Comparison of ENCODE assay signal across 31 cellular contexts in the genomic region with DNA sequence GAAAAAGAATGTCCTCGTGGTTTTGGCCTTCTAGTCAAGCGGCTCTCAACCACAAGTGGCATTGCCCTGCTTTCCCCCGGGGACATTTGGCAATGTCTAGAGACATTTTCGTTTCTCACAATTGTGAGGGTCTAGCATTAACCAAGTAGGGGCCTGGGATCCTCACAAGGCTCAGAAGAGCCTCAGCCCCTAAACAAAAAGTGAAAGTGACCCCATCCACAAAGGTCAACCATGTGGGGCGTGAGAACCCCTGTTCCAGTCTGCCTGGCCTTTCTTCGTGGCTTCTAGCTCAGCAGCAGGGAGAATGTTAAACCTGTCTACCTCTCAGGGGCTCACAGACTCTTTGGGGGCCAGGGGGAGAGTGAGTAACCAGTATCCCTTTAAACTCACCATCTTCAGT.
"Had no signal": no experiment of that assay in that cellular context is flagged by ENCODE, and none has a peak within 500 bp of the region (broad histone marks: within the 10 kb centered on the region; RNA-seq: fewer than 3 reads in every experiment).

No MANE protein-coding gene starts in this region.

- H3K27ac ChIP-seq: adrenal gland, cardiac muscle cell, colonic mucosa, epithelial cell of prostate, esophagus squamous epithelium, hepatocyte, skin epidermis, tibial nerve had no signal

- H3K4me3 Mint-ChIP-seq: natural killer cell treated with Interleukin-12 subunit alpha and Interleukin-12 subunit beta and Interleukin-15 and Interleukin-18, amount 100 ng/mL, for 72 hours; T-helper 17 cell had no signal

- H3K27me3 ChIP-seq: adrenal gland, cardiac muscle cell had no signal

- H3K36me3 ChIP-seq: adrenal gland, cardiac muscle cell, colonic mucosa, esophagus squamous epithelium, tibial nerve had no signal

- FAIRE-seq: endometrium, keratinocyte had no signal

- H3K4me1 ChIP-seq: adrenal gland, colonic mucosa had no signal

- H3K27ac Mint-ChIP-seq: activated naive CD4-positive, alpha-beta T cell treated with anti-CD3 and anti-CD28 coated beads, Interleukin-2, amount 50 U/mL, for 72 hours; activated T-helper 2 cell treated with anti-CD3 and anti-CD28 coated beads, Interferon-gamma antibody, Interleukin-2, Interleukin-4, amounts not matched to agents 10 μg/mL and 5 μg/mL and 100 μg/mL, durations not matched to agents 14 hours and 24 hours and 36 hours; natural killer cell treated with Interleukin-12 subunit alpha and Interleukin-12 subunit beta and Interleukin-15 and Interleukin-18, amount 100 ng/mL, for 72 hours; T-helper 17 cell had no signal

- H3K4me3 ChIP-seq: cardiac muscle cell, colonic mucosa, hepatocyte, mucosa of descending colon, skin epidermis, tibial nerve had no signal

- H3K9me3 Mint-ChIP-seq: activated naive CD4-positive, alpha-beta T cell treated with anti-CD3 and anti-CD28 coated beads, Interleukin-2, amount 50 U/mL, for 72 hours; activated T-helper 2 cell treated with anti-CD3 and anti-CD28 coated beads, Interferon-gamma antibody, Interleukin-2, Interleukin-4, amounts not matched to agents 10 μg/mL and 5 μg/mL and 100 μg/mL, durations not matched to agents 14 hours and 24 hours and 36 hours; natural killer cell treated with Interleukin-12 subunit alpha and Interleukin-12 subunit beta and Interleukin-15 and Interleukin-18, amount 100 ng/mL, for 72 hours had no signal

- H3K9me3 ChIP-seq: adrenal gland, colonic mucosa, esophagus squamous epithelium, mucosa of descending colon, tibial nerve had no signal

- ATAC-seq: activated CD4-positive, CD25-positive, alpha-beta regulatory T cell treated with anti-CD3 and anti-CD28 coated beads, Interleukin-2, amount 50 U/mL, for 24 hours; activated naive CD4-positive, alpha-beta T cell treated with anti-CD3 and anti-CD28 coated beads, Interleukin-2, amount 50 U/mL, for 72 hours; left cardiac atrium; left ventricle myocardium superior; mucosa of descending colon; natural killer cell treated with Interleukin-12 subunit alpha and Interleukin-12 subunit beta and Interleukin-15 and Interleukin-18, amount 100 ng/mL, for 72 hours; sciatic nerve; T-helper 17 cell had no signal

- DNase-seq: activated CD4-positive, alpha-beta T cell treated with anti-CD3 and anti-CD28 coated beads for 48 hours; activated CD4-positive, alpha-beta T cell treated with anti-CD3 and anti-CD28 coated beads, Interleukin-2, amount 50 U/mL, for 48 hours; activated naive CD4-positive, alpha-beta T cell; activated T-cell treated with anti-CD3 and anti-CD28 coated beads, Interleukin-2, amount 50 U/mL, for 48 hours; adrenal gland; aorta; cerebellar nuclear complex; colonic mucosa; effector CD8-positive, alpha-beta T cell; esophagus squamous epithelium; foreskin melanocyte; left cardiac atrium; left ventricle myocardium superior; mucosa of descending colon; stimulated activated CD4-positive, alpha-beta T cell treated with anti-CD3 and anti-CD28 coated beads, Interleukin-12 subunit alpha, Interleukin-12 subunit beta, amount 100 ng/mL, for 4 hours; stimulated activated CD4-positive, alpha-beta T cell treated with anti-CD3 and anti-CD28 coated beads, Interleukin-4, amount 100 ng/mL, for 1 hour; T-helper 17 cell; T1000; WERI-Rb-1 had no signal
